ENCODE assay signal across 2 cellular contexts in genomic region chr16:19372541-19372940, GRCh38.
TF ChIP-seq lines count a peak whose summit lies in the region.

No MANE protein-coding gene starts in this region.

TF ChIP-seq in K562, 482 proteins besides CTCF, POLR2A, EP300 and RAD21:
- TF ChIP-seq ZFP36 (IDR thresholded peaks at IDR 0.05; ENCODE audit: low read depth, low read length, partially characterized antibody) (peak; percentile 16), CBX3 (IDR thresholded peaks at IDR 0.05; ENCODE audit: borderline replicate concordance in 1 of 2, low read length in 2 of 2) (0 out of 3 replicates have a peak, but pooled peaks of 1 of the 2 experiments have one; percentile 16), ZNF431 (CRISPR knock-in tag; IDR thresholded peaks at IDR 0.05) (peak; percentile 92)

TF ChIP-seq in HepG2, 621 proteins besides CTCF, POLR2A, EP300 and RAD21:
- TF ChIP-seq ZNF431 (CRISPR knock-in tag; IDR thresholded peaks at IDR 0.05; ENCODE audit: borderline replicate concordance, low read depth): peak; percentile 97
